ENCODE assay signal across 13 cellular contexts in the genomic region with DNA sequence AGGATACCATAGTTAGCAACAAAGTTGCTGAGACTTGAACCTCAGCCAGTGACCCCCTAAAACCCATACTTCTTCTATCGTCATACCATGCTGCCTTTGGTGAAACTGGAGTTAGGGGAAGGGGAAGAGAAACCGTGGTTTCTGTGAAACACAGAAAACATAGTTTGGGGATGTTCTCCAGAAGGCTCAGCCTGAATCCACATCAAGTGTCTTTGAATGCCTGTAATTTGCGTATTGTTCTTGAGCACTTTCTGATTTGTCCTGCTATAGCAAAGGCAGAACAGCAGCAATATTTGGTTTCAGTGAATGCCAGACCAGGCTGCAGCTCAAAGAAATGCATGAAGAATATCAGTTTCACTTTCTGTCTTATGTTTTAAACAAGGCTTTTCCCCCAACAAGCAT.
DNase-seq lines count a peak whose midpoint lies in the region; ATAC-seq lines count a peak whose summit lies in the region.
"Had no signal": no experiment of that assay in that cellular context is flagged by ENCODE, and none has a peak within 500 bp of the region (broad histone marks: within the 10 kb centered on the region; RNA-seq: fewer than 3 reads in every experiment).

No MANE protein-coding gene starts in this region.

- no peaks in the 10 kb centered on the region for H3K79me2 ChIP-seq in Karpas-422 (ENCODE audit: low read length)
- H3K79me2 ChIP-seq: parathyroid adenoma had no signal

- H3K9ac ChIP-seq in BLaER1: no peak overlapping the region
- H3K9ac ChIP-seq in Karpas-422 (ENCODE audit: low read length): no peak overlapping the region
- H3K9ac ChIP-seq: parathyroid adenoma had no signal

- ATAC-seq in GM19351 (IDR thresholded peaks at IDR 0.05; ENCODE audit: unreplicated experiment) (peak; percentile 87), HG02852 (IDR thresholded peaks at IDR 0.05; ENCODE audit: unreplicated experiment) (peak; percentile 83)

- H3K27ac ChIP-seq in BLaER1 (no peak overlapping the region), Karpas-422 (ENCODE audit: low read length) (no peak overlapping the region)
- H3K27ac ChIP-seq: cardiac muscle cell, parathyroid adenoma, transverse colon had no signal

- no peaks in the 10 kb centered on the region for H3K36me3 ChIP-seq in BLaER1
- no peaks in the 10 kb centered on the region for H3K36me3 ChIP-seq in Karpas-422 (ENCODE audit: insufficient read depth, low read length)
- H3K36me3 ChIP-seq: cardiac muscle cell, transverse colon had no signal

- H3K4me2 ChIP-seq in BLaER1 (peak overlapping the region; percentile 37; the same call in 1 of the 2 replicates), Karpas-422 (ENCODE audit: low read depth, low read length, poor library complexity, severe bottlenecking) (peak overlapping the region; percentile 15)

- H3K27me3 ChIP-seq in BLaER1 (no peaks in the 10 kb centered on the region), Karpas-422 (ENCODE audit: low read length) (no peaks in the 10 kb centered on the region)
- H3K27me3 ChIP-seq: cardiac muscle cell, transverse colon had no signal

- no peaks in the 10 kb centered on the region for H3K4me1 ChIP-seq in BLaER1
- peaks cover 3% of the 10 kb centered on the region; the same call in 1 of the 2 replicates for H3K4me1 ChIP-seq in Karpas-422 (ENCODE audit: low read length)
- H3K4me1 ChIP-seq: parathyroid adenoma, transverse colon had no signal

- H3K9me3 ChIP-seq in BLaER1 (0 out of 2 replicates have a peak, but pooled peaks cover 5% of the 10 kb centered on the region), Karpas-422 (ENCODE audit: low read length) (no peaks in the 10 kb centered on the region)
- H3K9me3 ChIP-seq: transverse colon had no signal

- no peaks in the 10 kb centered on the region for H3K9me2 ChIP-seq in Karpas-422 (replicated peaks; ENCODE audit: insufficient read depth, low read length)

- DNase-seq in Karpas-422: no peak
- no peak for DNase-seq in activated effector memory CD4-positive, alpha-beta T cell treated with anti-CD3 and anti-CD28 coated beads, Interleukin-2, amount 50 U/mL, for 16 hours
- no peak for DNase-seq in Kasumi-1 (lab: John Stamatoyannopoulos, UW)
- no peak for DNase-seq in NCI-H345 (lab: John Stamatoyannopoulos, UW)
- DNase-seq in HK-2 (ENCODE audit: unreplicated experiment): no peak
- DNase-seq: activated T-cell treated with anti-CD3 and anti-CD28 coated beads, Interleukin-2, amount 50 U/mL, for 1 hour; EL; transverse colon had no signal

- H3K4me3 ChIP-seq in BLaER1: no peak overlapping the region
- no peak overlapping the region for H3K4me3 ChIP-seq in Karpas-422 (ENCODE audit: low read length)
- H3K4me3 ChIP-seq: cardiac muscle cell, transverse colon had no signal

- no peak overlapping the region for H2AFZ ChIP-seq in Karpas-422 (ENCODE audit: low read length)
- H2AFZ ChIP-seq: parathyroid adenoma had no signal

- H4K20me1 ChIP-seq in BLaER1: no peaks in the 10 kb centered on the region
- H4K20me1 ChIP-seq in Karpas-422 (ENCODE audit: insufficient read depth, low read depth, low read length): no peaks in the 10 kb centered on the region
